In the genomic region with DNA sequence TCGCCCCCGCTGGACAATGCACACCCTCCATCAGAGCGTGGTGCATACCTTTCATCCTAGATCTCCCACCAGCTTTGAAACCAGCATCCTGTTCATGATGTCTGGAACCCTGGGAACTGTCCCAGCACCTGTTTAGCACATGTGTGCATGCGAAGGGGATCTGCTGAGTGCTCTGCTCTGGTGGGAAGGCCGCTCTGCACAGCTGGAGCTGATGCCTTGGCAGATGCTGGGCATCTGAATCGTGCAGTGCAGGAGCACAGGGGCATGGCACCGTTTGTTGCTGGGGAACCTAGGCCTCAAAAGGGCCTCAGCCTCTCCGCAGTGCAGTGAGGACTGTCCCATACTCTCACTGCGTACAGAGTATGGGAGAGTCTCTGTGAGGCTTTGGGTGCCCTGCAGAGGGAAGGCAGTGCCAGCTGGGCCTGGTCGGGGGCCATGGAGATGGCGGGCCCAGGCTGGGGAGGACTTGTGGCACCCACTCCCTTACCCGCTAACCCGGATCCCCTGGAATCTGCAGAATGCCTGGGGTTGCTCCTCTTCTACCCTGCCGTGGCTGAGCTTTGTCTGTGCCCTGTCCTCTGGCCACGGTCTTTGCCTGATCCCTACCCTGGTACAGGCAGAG, we compare ENCODE assay signal across 24 cellular contexts.
DNase-seq lines count a peak whose midpoint lies in the region; ATAC-seq, FAIRE-seq and TF ChIP-seq lines count a peak whose summit lies in the region.
"Had no signal": no experiment of that assay in that cellular context is flagged by ENCODE, and none has a peak within 500 bp of the region (broad histone marks: within the 10 kb centered on the region; RNA-seq: fewer than 3 reads in every experiment).

No MANE protein-coding gene starts in this region.

- no peak overlapping the region for H3K27ac Mint-ChIP-seq in activated naive CD4-positive, alpha-beta T cell treated with anti-CD3 and anti-CD28 coated beads, Interleukin-2, amount 10 ng/mL, durations not matched to agents 7 days and 5 days
- H3K27ac Mint-ChIP-seq: CD8-positive, alpha-beta memory T cell had no signal

- ATAC-seq in upper lobe of right lung (peak; percentile 4), HG03354 (IDR thresholded peaks at IDR 0.05; ENCODE audit: poor library complexity, severe bottlenecking, unreplicated experiment) (no peak)
- ATAC-seq: HCT116, K562 had no signal

- H2AFZ ChIP-seq in neuronal stem cell (ENCODE audit: low read length): no peak overlapping the region

- peak; percentile 8 for DNase-seq in activated naive CD4-positive, alpha-beta T cell treated with anti-CD3 and anti-CD28 coated beads, Interleukin-2, amount 10 ng/mL, durations not matched to agents 7 days and 5 days
- no peak for DNase-seq in activated naive CD4-positive, alpha-beta T cell treated with Interleukin-2 at 50 U/mL for 16 hours
- DNase-seq in bronchial epithelial cell (ENCODE audit: low read depth) (no peak), neuronal stem cell (ENCODE audit: low spot score) (no peak), upper lobe of right lung (no peak), NCI-H1417 (lab: John Stamatoyannopoulos, UW) (no peak), NCI-H2029 treated with DMSO at 0.1 percent for 48 hours (lab: John Stamatoyannopoulos, UW) (no peak)
- DNase-seq: 8988T; AML-193; C1 segment of cervical spinal cord; CD8-positive, alpha-beta memory T cell; MM.1S; NCI-H1092; NCI-H146; NCI-H2081; NCI-H446 treated with DMSO at 0.1 percent for 48 hours; NCI-H526 treated with DMSO at 0.1 percent for 48 hours; SW 1271 had no signal

- H3K36me3 ChIP-seq in bronchial epithelial cell (ENCODE audit: control insufficient read depth, insufficient read depth, low read length): no peaks in the 10 kb centered on the region
- peaks cover 0 to 3% of the 10 kb centered on the region in 2 donors for H3K36me3 ChIP-seq in neuronal stem cell (replicated peaks in 1 of 2; ENCODE audit: control insufficient read depth in 2 of 2, insufficient read depth in 2 of 2, low read length in 2 of 2)
- no peaks in the 10 kb centered on the region for H3K36me3 ChIP-seq in upper lobe of right lung

- no peaks in the 10 kb centered on the region for H3K9me3 ChIP-seq in neuronal stem cell (replicated peaks in 1 of 2; ENCODE audit: control insufficient read depth in 2 of 2, insufficient read depth in 1 of 2, low read depth in 1 of 2, low read length in 2 of 2)
- no peaks in the 10 kb centered on the region for H3K9me3 ChIP-seq in upper lobe of right lung

- H3K27me3 ChIP-seq in bronchial epithelial cell (ENCODE audit: control insufficient read depth, insufficient read depth, low read length) (no peaks in the 10 kb centered on the region), neuronal stem cell (ENCODE audit: control insufficient read depth in 3 of 3, insufficient read depth in 3 of 3, low read depth in 1 of 3, low read length in 3 of 3) (no peaks in the 10 kb centered on the region), upper lobe of right lung (no peaks in the 10 kb centered on the region)

- intact Hi-C loops in upper lobe of right lung (cut with DNase I): no loop called here

- no peak overlapping the region for H4K8ac ChIP-seq in neuronal stem cell (ENCODE audit: low read depth, low read length)

- no peaks in the 10 kb centered on the region for H3K9me3 Mint-ChIP-seq in activated naive CD4-positive, alpha-beta T cell treated with anti-CD3 and anti-CD28 coated beads, Interleukin-2, amount 10 ng/mL, durations not matched to agents 7 days and 5 days

- no peak overlapping the region for H3K4me2 ChIP-seq in neuronal stem cell (ENCODE audit: insufficient read depth, low read length, poor library complexity, severe bottlenecking)

- no peak overlapping the region for H3K14ac ChIP-seq in neuronal stem cell (ENCODE audit: low read length)

- CTCF ChIA-PET in activated naive CD4-positive, alpha-beta T cell treated with anti-CD3 and anti-CD28 coated beads, Interleukin-2, amount 10 ng/mL, durations not matched to agents 7 days and 5 days (lab: Charles Lee): interaction anchor here (0.6 kb wide), 1 partner anchor 24 kb away, joined by 4 read pairs; no protein-coding TSS in a partner anchor

- H2BK15ac ChIP-seq in neuronal stem cell (ENCODE audit: low read length): no peak overlapping the region

- no CpG with 5 or more reads among the region's 15 CpGs for WGBS in neuronal stem cell (ENCODE audit: extremely low coverage in 2 of 2, insufficient read length in 2 of 2, insufficient replicate concordance in 1 of 2), 2 donors

- no peak overlapping the region for H2BK5ac ChIP-seq in neuronal stem cell (ENCODE audit: low read length)

- H3K9ac ChIP-seq in neuronal stem cell (ENCODE audit: low read depth, low read length, poor library complexity): peak overlapping the region; percentile 35

- no peak for TF ChIP-seq CTCF in bronchial epithelial cell (IDR thresholded peaks at IDR 0.05; ENCODE audit: insufficient read depth, low read length, severe bottlenecking)
- TF ChIP-seq CTCF in upper lobe of right lung (IDR thresholded peaks at IDR 0.05): no peak

- peaks cover 32% of the 10 kb centered on the region for H3K27me3 Mint-ChIP-seq in activated naive CD4-positive, alpha-beta T cell treated with anti-CD3 and anti-CD28 coated beads, Interleukin-2, amount 10 ng/mL, durations not matched to agents 7 days and 5 days

- H3K18ac ChIP-seq in neuronal stem cell (ENCODE audit: low read length): peak overlapping the region; percentile 13

- H2BK12ac ChIP-seq in neuronal stem cell (ENCODE audit: low read length): no peak overlapping the region

- H3K27ac ChIP-seq in neuronal stem cell (replicated peaks; ENCODE audit: low read length): no peak overlapping the region
- no peak overlapping the region for H3K27ac ChIP-seq in upper lobe of right lung

- H3K36me3 Mint-ChIP-seq in activated naive CD4-positive, alpha-beta T cell treated with anti-CD3 and anti-CD28 coated beads, Interleukin-2, amount 10 ng/mL, durations not matched to agents 7 days and 5 days: no peaks in the 10 kb centered on the region
- H3K36me3 Mint-ChIP-seq: CD8-positive, alpha-beta memory T cell had no signal

- H3K4me1 ChIP-seq in neuronal stem cell (ENCODE audit: control insufficient read depth in 2 of 2, insufficient read depth in 1 of 2, low read depth in 1 of 2, low read length in 2 of 2): peaks cover 0 to 2% of the 10 kb centered on the region in 2 donors
- H3K4me1 ChIP-seq in upper lobe of right lung: peaks cover 1% of the 10 kb centered on the region

- H3K4me1 Mint-ChIP-seq in activated naive CD4-positive, alpha-beta T cell treated with anti-CD3 and anti-CD28 coated beads, Interleukin-2, amount 10 ng/mL, durations not matched to agents 7 days and 5 days: no peaks in the 10 kb centered on the region
- H3K4me1 Mint-ChIP-seq: CD8-positive, alpha-beta memory T cell had no signal

- no peak overlapping the region for H3K4ac ChIP-seq in neuronal stem cell (ENCODE audit: low read length)

- no peak overlapping the region for H2BK120ac ChIP-seq in neuronal stem cell (ENCODE audit: low read depth, low read length)

- peak; percentile 66 for FAIRE-seq in bronchial epithelial cell (lab: Jason Lieb, UNC)
- FAIRE-seq: GM19239, H1, K562, RCC 7860 had no signal

- peaks cover 2% of the 10 kb centered on the region for H3K79me1 ChIP-seq in neuronal stem cell (ENCODE audit: low read depth, low read length)

- H3K4me3 Mint-ChIP-seq in activated naive CD4-positive, alpha-beta T cell treated with anti-CD3 and anti-CD28 coated beads, Interleukin-2, amount 10 ng/mL, durations not matched to agents 7 days and 5 days: no peak overlapping the region
- H3K4me3 Mint-ChIP-seq: CD8-positive, alpha-beta memory T cell had no signal

- H4K91ac ChIP-seq in neuronal stem cell (ENCODE audit: low read depth, low read length, poor library complexity): no peak overlapping the region

- H3K4me3 ChIP-seq in bronchial epithelial cell (ENCODE audit: low read depth, low read length) (no peak overlapping the region), neuronal stem cell (ENCODE audit: low read length in 2 of 2) (no peak overlapping the region), upper lobe of right lung (no peak overlapping the region)
- H3K4me3 ChIP-seq: K562 had no signal

- H2AK5ac ChIP-seq in neuronal stem cell (ENCODE audit: low read depth, low read length): no peak overlapping the region

- peak overlapping the region; percentile 49 for H3K23ac ChIP-seq in neuronal stem cell (ENCODE audit: low read depth, low read length, poor library complexity)
